ENCODE assay signal across 12 cellular contexts in genomic region chr16:81604960-81605383, GRCh38.
DNase-seq lines count a peak whose midpoint lies in the region; ATAC-seq and TF ChIP-seq lines count a peak whose summit lies in the region.
"Had no signal": no experiment of that assay in that cellular context is flagged by ENCODE, and none has a peak within 500 bp of the region (broad histone marks: within the 10 kb centered on the region; RNA-seq: fewer than 3 reads in every experiment).

No MANE protein-coding gene starts in this region.

- DNase-seq in NCI-H1417 (lab: John Stamatoyannopoulos, UW): peak in 2 of 3 experiments; percentile 21 to 65
- no peak for DNase-seq in NCI-H1417 treated with DMSO at 0.1 percent for 48 hours (lab: John Stamatoyannopoulos, UW)
- peak; percentile 55 for DNase-seq in amniotic stem cell (lab: John Stamatoyannopoulos, UW)
- peak; percentile 56 for DNase-seq in glomerular visceral epithelial cell (ENCODE audit: extremely low spot score)
- no peak for DNase-seq in spleen
- DNase-seq in NCI-H2227 (lab: John Stamatoyannopoulos, UW; ENCODE audit: unreplicated experiment): no peak
- DNase-seq: NCI-H1436 treated with DMSO at 0.1 percent for 48 hours; occipital lobe; stimulated activated naive CD8-positive, alpha-beta T cell treated with anti-CD3 and anti-CD28 coated beads, Interleukin-15, Interleukin-2, amounts not matched to agents 100 U/mL and 50 U/mL, for 24 hours; T-helper 9 cell had no signal

- peaks cover 46% of the 10 kb centered on the region for H3K4me1 ChIP-seq in stomach smooth muscle (ENCODE audit: control insufficient read depth, insufficient read depth, low read length)
- peaks cover 0 to 65% (median 21%) of the 10 kb centered on the region in 6 donors for H3K4me1 ChIP-seq in spleen

- intact Hi-C loops in spleen (cut with DNase I; ENCODE audit: low total_unique reads): no loop called here

- WGBS in spleen, 5 donors: 90 to 96% (median 94%) methylated on average over 8 of the region's 8 CpGs

- ATAC-seq in GM19463 (IDR thresholded peaks at IDR 0.05; ENCODE audit: unreplicated experiment): no peak
- ATAC-seq: stimulated activated naive CD8-positive, alpha-beta T cell treated with anti-CD3 and anti-CD28 coated beads, Interleukin-15, Interleukin-2, amounts not matched to agents 100 U/mL and 50 U/mL, for 24 hours had no signal

- TF ChIP-seq POLR2A in spleen (IDR thresholded peaks at IDR 0.05): no peak

- no peaks in the 10 kb centered on the region for H3K27me3 ChIP-seq in stomach smooth muscle (ENCODE audit: control insufficient read depth in 1 of 2, insufficient read depth in 2 of 2, low read length in 2 of 2)
- no peaks in the 10 kb centered on the region for H3K27me3 ChIP-seq in spleen (replicated peaks in 1 of 7)

- H3K27ac ChIP-seq in stomach smooth muscle (ENCODE audit: low read length): peak overlapping the region; percentile 58
- H3K27ac ChIP-seq in spleen: no peak overlapping the region

- no peaks in the 10 kb centered on the region for H3K9me3 ChIP-seq in stomach smooth muscle (ENCODE audit: control insufficient read depth in 2 of 2, low read length in 2 of 2)
- H3K9me3 ChIP-seq in spleen: no peaks in the 10 kb centered on the region

- no peak overlapping the region for H3K4me3 ChIP-seq in stomach smooth muscle (ENCODE audit: low read length in 2 of 2)
- H3K4me3 ChIP-seq in spleen: no peak overlapping the region

- TF ChIP-seq CTCF in spleen (IDR thresholded peaks at IDR 0.05 in 8 of 11, conservative IDR thresholded peaks at IDR 0.05 in 3 of 11): no peak

- H3K9ac ChIP-seq in stomach smooth muscle (ENCODE audit: low read length in 2 of 2): no peak overlapping the region

- H3K36me3 ChIP-seq in stomach smooth muscle (ENCODE audit: control insufficient read depth in 2 of 2, insufficient read depth in 2 of 2, low read length in 2 of 2): peaks cover 0 to 4% of the 10 kb centered on the region in 2 donors
- peaks cover 0 to 34% (median 14%) of the 10 kb centered on the region in 6 donors for H3K36me3 ChIP-seq in spleen

Comparison
In these comparisons a context has a peak if more than half of its experiments do, and no peak if none do; other contexts are left out.
1. DNase-seq: peak in NCI-H1417 (2 of 3), amniotic stem cell (single experiment) and glomerular visceral epithelial cell (single experiment); none in NCI-H1417 treated with DMSO at 0.1 percent for 48 hours (single experiment), spleen (single experiment) and NCI-H2227 (single experiment).